Comparison of ENCODE assay signal across 8 cellular contexts in the genomic region with DNA sequence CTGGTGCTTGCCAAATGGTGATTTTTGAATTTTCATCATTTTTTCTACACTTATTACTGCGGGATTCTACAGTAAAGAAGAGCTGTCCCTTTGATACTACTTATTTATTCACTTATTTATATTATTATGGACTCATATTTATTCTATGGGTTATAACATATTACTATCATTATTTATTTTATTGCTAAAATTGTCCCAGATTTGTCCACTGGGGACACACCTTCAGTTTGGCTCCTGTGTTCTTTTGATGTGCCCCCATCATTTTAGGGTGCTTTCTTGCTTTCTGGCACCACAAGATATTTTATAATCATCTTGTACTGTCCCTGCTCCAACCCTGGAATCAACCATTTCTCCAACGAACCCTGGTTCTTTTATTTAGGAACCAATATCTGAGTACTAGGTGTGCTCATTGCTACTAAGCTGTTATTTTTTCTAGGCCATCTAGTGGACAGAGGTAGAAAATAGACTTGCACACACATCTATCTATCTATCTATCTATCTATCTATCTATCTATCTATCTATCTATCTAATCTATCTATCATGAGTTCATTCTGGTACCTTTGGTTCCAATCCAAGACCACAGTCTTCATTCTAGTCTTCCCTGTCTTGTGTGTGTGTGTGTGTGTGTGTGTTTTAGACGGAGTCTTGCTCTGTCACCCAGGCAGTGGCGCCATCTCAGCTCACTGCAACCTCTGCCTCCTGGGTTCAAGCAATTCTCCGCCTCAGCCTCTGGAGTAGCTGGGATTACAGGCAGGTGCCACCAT. TPM values are rescaled to one million over a fixed set of nuclear protein-coding genes. Genes with fewer than 3 reads are reported as not detected.
A peak's percentile ranks its signal among the peaks of the same experiment; 100 is the strongest.
DNase-seq lines count a peak whose midpoint lies in the region; ATAC-seq and TF ChIP-seq lines count a peak whose summit lies in the region.
"Had no signal": no experiment of that assay in that cellular context is flagged by ENCODE, and none has a peak within 500 bp of the region (broad histone marks: within the 10 kb centered on the region; RNA-seq: fewer than 3 reads in every experiment).

No MANE protein-coding gene starts in this region.

- H3K27ac ChIP-seq in psoas muscle, result no peak overlapping the region
- H3K27ac ChIP-seq: SK-N-MC had no signal

- ATAC-seq in psoas muscle (peak in 1 of 4 donors; percentile 54), HG03025 (IDR thresholded peaks at IDR 0.05; ENCODE audit: low FRiP score, unreplicated experiment) (no peak)

- no peaks in the 10 kb centered on the region for H3K9me3 ChIP-seq in psoas muscle

- 78 to 81% (median 78%) methylated on average over 5 of the region's 5 CpGs for WGBS in psoas muscle, 3 donors

- intact Hi-C loops in psoas muscle (cut with DNase I), result no loop called here

- H3K27me3 ChIP-seq in psoas muscle (ENCODE audit: insufficient read depth in 3 of 3, low read length in 2 of 3), result no peaks in the 10 kb centered on the region

- TF ChIP-seq CTCF in GM10266 (IDR thresholded peaks at IDR 0.05; ENCODE audit: control insufficient read depth, insufficient read depth, low read depth, missing control alignments) (peak; percentile 38), psoas muscle (IDR thresholded peaks at IDR 0.05) (peak; percentile 19)

- DNase-seq in GM10266 (ENCODE audit: extremely low spot score) (no peak), M059J (ENCODE audit: low read depth) (peak; percentile 5), dermis blood vessel endothelial cell (peak; percentile 41), psoas muscle (no peak), cortex of kidney (lab: John Stamatoyannopoulos, UW) (no peak)
- DNase-seq in activated CD4-positive, alpha-beta T cell treated with anti-CD3 and anti-CD28 coated beads for 48 hours, result no peak

- no peaks in the 10 kb centered on the region for H3K4me1 ChIP-seq in psoas muscle

- H3K36me3 ChIP-seq in psoas muscle (ENCODE audit: insufficient read depth in 1 of 2, low read depth in 1 of 2), result no peaks in the 10 kb centered on the region

- H3K4me3 ChIP-seq in psoas muscle, result no peak overlapping the region
- H3K4me3 ChIP-seq: SK-N-MC had no signal

RNA-seq across cellular contexts. Expression of gene SLC22A14, which starts 16.0 kb away (rescaled TPM):
- total RNA-seq in M059J (2014; rRNA removed; shearing (Covaris generic)), result not detected in 2 replicates
- total RNA-seq in dermis blood vessel endothelial cell (0.17 TPM in 1 of 2 replicates, not detected in the other), psoas muscle (under 1 TPM; 0.08 to 0.64 (median 0.23) TPM)
- under 1 TPM; 0.18 to 0.31 (median 0.26) TPM for polyA plus RNA-seq in psoas muscle

RNA-seq across cellular contexts. Expression of gene SLC22A13, which starts 32.5 kb away (rescaled TPM):
- not detected in 2 replicates for total RNA-seq in M059J (2014; rRNA removed; shearing (Covaris generic))
- 0.17 and 0.19 TPM in 2 replicates for total RNA-seq in dermis blood vessel endothelial cell
- under 1 TPM; 0.20 to 0.64 (median 0.45) TPM for total RNA-seq in psoas muscle
- under 1 TPM; 0.11 to 0.29 (median 0.12) TPM for polyA plus RNA-seq in psoas muscle

RNA-seq across cellular contexts. Expression of gene XYLB, which starts 48.5 kb away (rescaled TPM):
- total RNA-seq in M059J (2014; rRNA removed; shearing (Covaris generic)), result 1.7 and 2.2 TPM in 2 replicates
- 1.7 and 2.1 TPM in 2 replicates for total RNA-seq in dermis blood vessel endothelial cell
- 1 to 10 TPM in 3 of 4 donors, under 1 TPM in 1; 0.78 to 1.3 (median 1.3) TPM for total RNA-seq in psoas muscle
- polyA plus RNA-seq in psoas muscle, result under 1 TPM; 0.11 to 0.42 (median 0.34) TPM

Comparison
In these comparisons a context has a peak if more than half of its experiments do, and no peak if none do; other contexts are left out.
1. DNase-seq: peak in M059J (single experiment) and dermis blood vessel endothelial cell (single experiment); none in GM10266 (single experiment), psoas muscle (0 of 2), activated CD4-positive, alpha-beta T cell treated with anti-CD3 and anti-CD28 coated beads for 48 hours (single experiment) and cortex of kidney (single experiment).